Comparison of ENCODE assay signal across 8 cellular contexts in genomic region chr1:183281553-183282091, GRCh38.
DNase-seq lines count a peak whose midpoint lies in the region; ATAC-seq and TF ChIP-seq lines count a peak whose summit lies in the region.

No MANE protein-coding gene starts in this region.

- peak overlapping the region; percentile 1 for H3K18ac ChIP-seq in mesendoderm (ENCODE audit: low read length)

- H3K27ac Mint-ChIP-seq in endodermal cell = no peak overlapping the region

- H3K4me3 ChIP-seq in endodermal cell (ENCODE audit: low read length) = no peak overlapping the region
- no peak overlapping the region for H3K4me3 ChIP-seq in mesendoderm (ENCODE audit: low read length)

- H3K9ac ChIP-seq in endodermal cell (ENCODE audit: extremely low read depth, low read length, poor library complexity, severe bottlenecking) (no peak overlapping the region), mesendoderm (ENCODE audit: low read length) (peak overlapping the region; percentile 10)

- H3K9me3 ChIP-seq in endodermal cell (ENCODE audit: control insufficient read depth, low read length) = no peaks in the 10 kb centered on the region

- H3K4me1 Mint-ChIP-seq in endodermal cell = peaks cover 34% of the 10 kb centered on the region

- H3K27me3 Mint-ChIP-seq in endodermal cell (ENCODE audit: insufficient read depth) = peaks cover 2% of the 10 kb centered on the region

- H3K4me3 Mint-ChIP-seq in endodermal cell = no peak overlapping the region

- no peaks in the 10 kb centered on the region for H3K79me2 ChIP-seq in mesendoderm (ENCODE audit: control insufficient read depth, insufficient read depth, low read length)

- H3K4me2 ChIP-seq in mesendoderm (ENCODE audit: low read length) = no peak overlapping the region

- H3K4me1 ChIP-seq in endodermal cell (ENCODE audit: control insufficient read depth, insufficient read depth, low read length) = peaks cover 23% of the 10 kb centered on the region
- peaks cover 14% of the 10 kb centered on the region for H3K4me1 ChIP-seq in mesendoderm (ENCODE audit: control insufficient read depth, low read depth, low read length)

- peak; percentile 96 for DNase-seq in A172 (ENCODE audit: low spot score)
- peak; percentile 53 for DNase-seq in NCI-H82 treated with DMSO at 0.1 percent for 48 hours (lab: John Stamatoyannopoulos, UW; ENCODE audit: unreplicated experiment)
- DNase-seq in activated CD8-positive, alpha-beta memory T cell treated with anti-CD3 and anti-CD28 coated beads for 1 hour (ENCODE audit: extremely low read depth in 1 of 2, low read depth in 1 of 2) = peak; percentile 9 to 40
- peak; percentile 98 for DNase-seq in endodermal cell
- peak; percentile 95 for DNase-seq in mesendoderm
- DNase-seq in stimulated activated CD8-positive, alpha-beta memory T cell treated with anti-CD3 and anti-CD28 coated beads, Interleukin-15, amount 100 ng/mL, for 1 hour (ENCODE audit: low read depth) = peak; percentile 37

- no peaks in the 10 kb centered on the region for H3K36me3 ChIP-seq in endodermal cell (ENCODE audit: control insufficient read depth, insufficient read depth, low read length)
- no peaks in the 10 kb centered on the region for H3K36me3 ChIP-seq in mesendoderm (ENCODE audit: control insufficient read depth, insufficient read depth, low read length)

- no peaks in the 10 kb centered on the region for H3K9me3 Mint-ChIP-seq in endodermal cell

- no peak overlapping the region for H2BK5ac ChIP-seq in mesendoderm (ENCODE audit: low read length)

- H4K5ac ChIP-seq in mesendoderm (ENCODE audit: low read length) = no peak overlapping the region

- peak overlapping the region; percentile 38 for H2AK5ac ChIP-seq in mesendoderm (ENCODE audit: low read length)

- ATAC-seq in GM18511 (IDR thresholded peaks at IDR 0.05; ENCODE audit: unreplicated experiment) (peak; percentile 76), HG03575 (IDR thresholded peaks at IDR 0.05; ENCODE audit: extremely low read depth, insufficient number of reproducible peaks, low FRiP score, unreplicated experiment) (peak; percentile 68)

- H3K56ac ChIP-seq in mesendoderm (ENCODE audit: low read length) = peak overlapping the region; percentile 73

- H2BK15ac ChIP-seq in mesendoderm (replicated peaks; ENCODE audit: low read depth) = no peak overlapping the region

- no peak overlapping the region for H4K8ac ChIP-seq in mesendoderm (ENCODE audit: low read depth, low read length)

- no peaks in the 10 kb centered on the region for H3K36me3 Mint-ChIP-seq in endodermal cell (ENCODE audit: low read depth)

- H2BK120ac ChIP-seq in mesendoderm (ENCODE audit: low read depth, low read length) = no peak overlapping the region

- no peak overlapping the region for H3K4ac ChIP-seq in mesendoderm (ENCODE audit: low read depth, low read length)

- H3K27me3 ChIP-seq in endodermal cell (ENCODE audit: control insufficient read depth, insufficient read depth, low read length, poor library complexity, severe bottlenecking) (peaks cover 10% of the 10 kb centered on the region), mesendoderm (ENCODE audit: insufficient read depth, low read length, poor library complexity) (no peaks in the 10 kb centered on the region)

- peak; percentile 94 for TF ChIP-seq CTCF in endodermal cell (conservative IDR thresholded peaks at IDR 0.05)

- no peaks in the 10 kb centered on the region for H3K79me1 ChIP-seq in mesendoderm (ENCODE audit: low read length)

- WGBS in endodermal cell (ENCODE audit: insufficient coverage in 1 of 2, insufficient read length in 1 of 2), 2 experiments = 22 to 55% methylated on average over 3 to 12 of the region's 12 CpGs
- no CpG with 5 or more reads among the region's 12 CpGs for WGBS in mesendoderm (ENCODE audit: extremely low coverage, insufficient coverage, low lambda C conversion rate)

- H3K23ac ChIP-seq in mesendoderm (ENCODE audit: low read length) = no peak overlapping the region

- H3K27ac ChIP-seq in endodermal cell (ENCODE audit: low read depth, low read length) (no peak overlapping the region), mesendoderm (ENCODE audit: low read depth, low read length) (no peak overlapping the region)

Comparison
In these comparisons a context has a peak if more than half of its experiments do, and no peak if none do; other contexts are left out.
1. DNase-seq: peak in every context shown above with its lines; median percentile 98 in endodermal cell; 96 in A172; 95 in mesendoderm; 53 in NCI-H82 treated with DMSO at 0.1 percent for 48 hours; 37 in stimulated activated CD8-positive, alpha-beta memory T cell treated with anti-CD3 and anti-CD28 coated beads, Interleukin-15, amount 100 ng/mL, for 1 hour; 24 in activated CD8-positive, alpha-beta memory T cell treated with anti-CD3 and anti-CD28 coated beads for 1 hour.